ENCODE assay signal across 17 cellular contexts in genomic region chr2:55415300-55415699, GRCh38. TPM values are rescaled to one million over a fixed set of nuclear protein-coding genes. Genes with fewer than 3 reads are reported as not detected.
DNase-seq lines count a peak whose midpoint lies in the region; TF ChIP-seq lines count a peak whose summit lies in the region.
"Had no signal": no experiment of that assay in that cellular context is flagged by ENCODE, and none has a peak within 500 bp of the region (broad histone marks: within the 10 kb centered on the region; RNA-seq: fewer than 3 reads in every experiment).

No MANE protein-coding gene starts in this region.

- peaks cover 27% of the 10 kb centered on the region for H3K4me1 Mint-ChIP-seq in activated naive CD8-positive, alpha-beta T cell (ENCODE audit: low read depth)
- H3K4me1 Mint-ChIP-seq in activated naive CD8-positive, alpha-beta T cell treated with anti-CD3 and anti-CD28 coated beads for 36 hours: peaks cover 25% of the 10 kb centered on the region
- peaks cover 16% of the 10 kb centered on the region for H3K4me1 Mint-ChIP-seq in glutamatergic neuron (ENCODE audit: low read depth, unreplicated experiment)
- peaks cover 20% of the 10 kb centered on the region for H3K4me1 Mint-ChIP-seq in activated CD4-positive, alpha-beta memory T cell treated with anti-CD3 and anti-CD28 coated beads for 36 hours (ENCODE audit: low read depth)

- POLR2A ChIA-PET in activated CD4-positive, alpha-beta memory T cell treated with anti-CD3 and anti-CD28 coated beads for 36 hours (lab: Charles Lee): no interaction called here

- H4K20me1 ChIP-seq in OCI-LY1 (ENCODE audit: insufficient read depth, low read length): no peaks in the 10 kb centered on the region

- no peaks in the 10 kb centered on the region for H3K27me3 Mint-ChIP-seq in activated naive CD8-positive, alpha-beta T cell
- H3K27me3 Mint-ChIP-seq in activated naive CD8-positive, alpha-beta T cell treated with anti-CD3 and anti-CD28 coated beads for 36 hours: peaks cover 10% of the 10 kb centered on the region
- peaks cover 11% of the 10 kb centered on the region for H3K27me3 Mint-ChIP-seq in glutamatergic neuron (ENCODE audit: unreplicated experiment)
- peaks cover 4% of the 10 kb centered on the region for H3K27me3 Mint-ChIP-seq in activated CD4-positive, alpha-beta memory T cell treated with anti-CD3 and anti-CD28 coated beads for 36 hours

- H3K4me3 Mint-ChIP-seq in activated naive CD8-positive, alpha-beta T cell: no peak overlapping the region
- H3K4me3 Mint-ChIP-seq in activated naive CD8-positive, alpha-beta T cell treated with anti-CD3 and anti-CD28 coated beads for 36 hours: no peak overlapping the region
- H3K4me3 Mint-ChIP-seq in glutamatergic neuron (ENCODE audit: unreplicated experiment): peak overlapping the region; percentile 87
- H3K4me3 Mint-ChIP-seq in activated CD4-positive, alpha-beta memory T cell treated with anti-CD3 and anti-CD28 coated beads for 36 hours: no peak overlapping the region

- peaks cover 47% of the 10 kb centered on the region for H3K36me3 ChIP-seq in OCI-LY1 (ENCODE audit: insufficient read depth, low read length)
- H3K36me3 ChIP-seq in spleen: peaks cover 0 to 29% (median 0%) of the 10 kb centered on the region in 6 donors
- H3K36me3 ChIP-seq: vagina had no signal

- TF ChIP-seq CTCF in OCI-LY1 (IDR thresholded peaks at IDR 0.05; ENCODE audit: low read length) (no peak), glutamatergic neuron (IDR thresholded peaks at IDR 0.05; ENCODE audit: partially characterized antibody, unreplicated experiment) (no peak), spleen (IDR thresholded peaks at IDR 0.05 in 8 of 11, conservative IDR thresholded peaks at IDR 0.05 in 3 of 11) (no peak), foreskin fibroblast (IDR thresholded peaks at IDR 0.05; ENCODE audit: low read depth, low read length) (no peak)

- no peaks in the 10 kb centered on the region for H3K9me2 ChIP-seq in OCI-LY1 (ENCODE audit: low read depth, low read length)

- H3K4me3 ChIP-seq in OCI-LY1 (ENCODE audit: low read depth, low read length, poor library complexity, severe bottlenecking): peak overlapping the region; percentile 44
- H3K4me3 ChIP-seq in spleen: peak overlapping the region in 2 of 8 donors; percentile 1 to 26
- H3K4me3 ChIP-seq in foreskin fibroblast (ENCODE audit: low read depth in 1 of 2, low read length in 2 of 2): no peak overlapping the region
- H3K4me3 ChIP-seq: left lung, PC-9, vagina had no signal

- DNase-seq in activated naive CD8-positive, alpha-beta T cell treated with anti-CD3 and anti-CD28 coated beads for 36 hours: no peak
- DNase-seq in glutamatergic neuron (no peak), spleen (no peak), foreskin fibroblast (no peak), SK-N-DZ (ENCODE audit: low spot score) (no peak)
- no peak for DNase-seq in activated CD4-positive, alpha-beta memory T cell treated with anti-CD3 and anti-CD28 coated beads for 36 hours
- DNase-seq: activated CD4-positive, alpha-beta T cell treated with anti-CD3 and anti-CD28 coated beads, Interleukin-2, amount 50 U/mL, for 48 hours; activated T-cell treated with anti-CD3 and anti-CD28 coated beads, Interleukin-2, amount 50 U/mL, for 48 hours; Calu3; GDM1; left lung; NCI-H2029; NCI-H524 treated with DMSO at 0.1 percent for 48 hours; PC-9 had no signal

- H3K27me3 ChIP-seq in OCI-LY1 (ENCODE audit: insufficient read depth, low read length) (no peaks in the 10 kb centered on the region), spleen (replicated peaks in 1 of 7) (no peaks in the 10 kb centered on the region)
- H3K27me3 ChIP-seq: left lung, vagina had no signal

- peaks cover 50% of the 10 kb centered on the region for H3K4me1 ChIP-seq in OCI-LY1 (ENCODE audit: insufficient read depth, low read length, severe bottlenecking)
- H3K4me1 ChIP-seq in spleen: peaks cover 5 to 47% (median 33%) of the 10 kb centered on the region in 6 donors

- CTCF ChIA-PET in activated CD4-positive, alpha-beta memory T cell treated with anti-CD3 and anti-CD28 coated beads for 36 hours (lab: Charles Lee): no interaction called here

- peak overlapping the region; percentile 23 for H3K27ac Mint-ChIP-seq in activated naive CD8-positive, alpha-beta T cell
- no peak overlapping the region for H3K27ac Mint-ChIP-seq in activated naive CD8-positive, alpha-beta T cell treated with anti-CD3 and anti-CD28 coated beads for 36 hours
- H3K27ac Mint-ChIP-seq in glutamatergic neuron (ENCODE audit: unreplicated experiment): no peak overlapping the region
- no peak overlapping the region for H3K27ac Mint-ChIP-seq in activated CD4-positive, alpha-beta memory T cell treated with anti-CD3 and anti-CD28 coated beads for 36 hours

- no peaks in the 10 kb centered on the region for H3F3A ChIP-seq in OCI-LY1 (ENCODE audit: insufficient read depth, low read length)

- intact Hi-C loops in spleen (cut with DNase I; ENCODE audit: low total_unique reads): no loop called here
- intact Hi-C loops in activated CD4-positive, alpha-beta memory T cell treated with anti-CD3 and anti-CD28 coated beads for 36 hours (cut with micrococcal nuclease): loop anchor here (5.0 kb wide), 1 partner anchor 133 kb away; no protein-coding TSS in a partner anchor

- no peaks in the 10 kb centered on the region for H3K36me3 Mint-ChIP-seq in activated naive CD8-positive, alpha-beta T cell
- H3K36me3 Mint-ChIP-seq in activated naive CD8-positive, alpha-beta T cell treated with anti-CD3 and anti-CD28 coated beads for 36 hours: peaks cover 3% of the 10 kb centered on the region
- no peaks in the 10 kb centered on the region for H3K36me3 Mint-ChIP-seq in glutamatergic neuron (ENCODE audit: unreplicated experiment)
- H3K36me3 Mint-ChIP-seq in activated CD4-positive, alpha-beta memory T cell treated with anti-CD3 and anti-CD28 coated beads for 36 hours: no peaks in the 10 kb centered on the region

- no peak overlapping the region for H2AFZ ChIP-seq in OCI-LY1 (ENCODE audit: low read length)
- H2AFZ ChIP-seq: PC-9 had no signal

- H3K79me2 ChIP-seq in OCI-LY1 (ENCODE audit: insufficient read depth, low read length): peaks cover 92% of the 10 kb centered on the region

- no peaks in the 10 kb centered on the region for H3K9me3 ChIP-seq in OCI-LY1 (ENCODE audit: low read length)
- no peaks in the 10 kb centered on the region for H3K9me3 ChIP-seq in spleen
- H3K9me3 ChIP-seq: left lung, vagina had no signal

- TF ChIP-seq POLR2A in spleen (IDR thresholded peaks at IDR 0.05): no peak

- 60 to 76% (median 74%) methylated on average over 2 of the region's 2 CpGs for WGBS in spleen, 5 donors

- H3K4me2 ChIP-seq in OCI-LY1 (ENCODE audit: low read length): peak overlapping the region; percentile 58
- H3K4me2 ChIP-seq: PC-9 had no signal

- H3K27ac ChIP-seq in OCI-LY1 (ENCODE audit: low read depth, low read length, poor library complexity, severe bottlenecking) (peak overlapping the region; percentile 55), spleen (peak overlapping the region in 5 of 8 donors; percentile 8 to 43 (median 34))
- H3K27ac ChIP-seq: left lung, PC-9, vagina had no signal

- peak overlapping the region; percentile 32; the same call in 1 of the 2 replicates for H3K9ac ChIP-seq in OCI-LY1 (ENCODE audit: low read length)

- no peaks in the 10 kb centered on the region for H3K9me3 Mint-ChIP-seq in activated naive CD8-positive, alpha-beta T cell (ENCODE audit: low read depth)
- no peaks in the 10 kb centered on the region for H3K9me3 Mint-ChIP-seq in activated naive CD8-positive, alpha-beta T cell treated with anti-CD3 and anti-CD28 coated beads for 36 hours
- peaks cover 10% of the 10 kb centered on the region for H3K9me3 Mint-ChIP-seq in glutamatergic neuron (ENCODE audit: unreplicated experiment)
- H3K9me3 Mint-ChIP-seq in activated CD4-positive, alpha-beta memory T cell treated with anti-CD3 and anti-CD28 coated beads for 36 hours: no peaks in the 10 kb centered on the region

RNA-seq across cellular contexts. Expression of gene CCDC88A, which starts 4.4 kb away (rescaled TPM):
- 10 to 100 TPM; 14.0 to 14.4 TPM for total RNA-seq in activated naive CD8-positive, alpha-beta T cell treated with anti-CD3 and anti-CD28 coated beads for 36 hours
- total RNA-seq in glutamatergic neuron (ENCODE audit: unreplicated experiment) (400 TPM), spleen (100 to 1,000 TPM in 3 of 7 donors, 10 to 100 TPM in 4; 53.2 to 130 (median 95.3) TPM)
- 10 to 100 TPM; 16.4 to 26.3 (median 20.8) TPM for polyA plus RNA-seq in spleen
- 10 to 100 TPM; 13.2 to 14.1 TPM for total RNA-seq in activated CD4-positive, alpha-beta memory T cell treated with anti-CD3 and anti-CD28 coated beads for 36 hours
- polyA plus RNA-seq in SK-N-DZ (2014; cell fraction: cytosol; rRNA removed): 60.9 and 62.5 TPM in 2 replicates
- 92.4 and 132 TPM in 2 replicates for polyA plus RNA-seq in SK-N-DZ (2014; cell fraction: nucleus; rRNA removed)
